Comparison of ENCODE assay signal across 27 cellular contexts in genomic region chr5:90220554-90220953, GRCh38.
"Had no signal": no experiment of that assay in that cellular context is flagged by ENCODE, and none has a peak within 500 bp of the region (broad histone marks: within the 10 kb centered on the region; RNA-seq: fewer than 3 reads in every experiment).

No MANE protein-coding gene starts in this region.

- H3K4me1 Mint-ChIP-seq: naive thymus-derived CD8-positive, alpha-beta T cell; nephron; neural crest cell; stimulated activated memory B cell treated with anti-CD40 and anti-IgM and Interleukin-4, amounts not matched to agents 10 μg/mL and 1 μg/mL and 100 μg/mL, for 72 hours; stimulated activated naive CD8-positive, alpha-beta T cell treated with anti-CD3 and anti-CD28 coated beads, Interleukin-15, amount 100 ng/mL, for 72 hours had no signal

- DNase-seq: kidney glomerular epithelial cell; left cardiac atrium; lower lobe of right lung; mammary epithelial cell; mesenchymal stem cell; naive thymus-derived CD8-positive, alpha-beta T cell; occipital lobe; ovary; right lobe of liver; stimulated activated CD4-positive, alpha-beta T cell treated with anti-CD3 and anti-CD28 coated beads, Interleukin-1b, Interleukin-23, amount 100 ng/mL, for 48 hours; stimulated activated CD4-positive, alpha-beta T cell treated with anti-CD3 and anti-CD28 coated beads, Interleukin-2, amount 100 ng/mL, for 48 hours; stimulated activated CD4-positive, alpha-beta T cell treated with anti-CD3 and anti-CD28 coated beads, Interleukin-4, amount 100 ng/mL, for 4 hours; stimulated activated CD8-positive, alpha-beta memory T cell treated with anti-CD3 and anti-CD28 coated beads, Interleukin-4, amount 100 ng/mL, for 48 hours; stimulated activated naive CD4-positive, alpha-beta T cell treated with Interleukin-2 at 50 U/mL for 16 hours; stimulated activated naive CD8-positive, alpha-beta T cell treated with anti-CD3 and anti-CD28 coated beads, Interleukin-15, amount 100 ng/mL, for 72 hours; substantia nigra; uterus had no signal

- ATAC-seq: left cardiac atrium; left lobe of liver; lower lobe of right lung; naive thymus-derived CD8-positive, alpha-beta T cell; right lobe of liver; stimulated activated memory B cell treated with anti-CD40 and anti-IgM and Interleukin-4, amounts not matched to agents 10 μg/mL and 1 μg/mL and 100 μg/mL, for 72 hours; stimulated activated naive CD8-positive, alpha-beta T cell treated with anti-CD3 and anti-CD28 coated beads, Interleukin-15, amount 100 ng/mL, for 72 hours had no signal

- H3K27ac ChIP-seq: lower lobe of right lung, neutrophil, ovary, right atrium auricular region, right lobe of liver, tibial nerve, uterus had no signal

- H3K4me1 ChIP-seq: lower lobe of right lung, right atrium auricular region, right lobe of liver, tibial nerve, uterus had no signal

- H3K9me3 Mint-ChIP-seq: stimulated activated memory B cell treated with anti-CD40 and anti-IgM and Interleukin-4, amounts not matched to agents 10 μg/mL and 1 μg/mL and 100 μg/mL, for 72 hours; stimulated activated naive CD8-positive, alpha-beta T cell treated with anti-CD3 and anti-CD28 coated beads, Interleukin-15, amount 100 ng/mL, for 72 hours; type B pancreatic cell had no signal

- H3K4me2 ChIP-seq: smooth muscle cell had no signal

- H3K36me3 Mint-ChIP-seq: naive thymus-derived CD8-positive, alpha-beta T cell; stimulated activated memory B cell treated with anti-CD40 and anti-IgM and Interleukin-4, amounts not matched to agents 10 μg/mL and 1 μg/mL and 100 μg/mL, for 72 hours; type B pancreatic cell had no signal

- H3K9me3 ChIP-seq: lower lobe of right lung, neutrophil, ovary, right lobe of liver, tibial nerve, uterus had no signal

- H3K4me3 ChIP-seq: lower lobe of right lung, ovary, right atrium auricular region, right lobe of liver, smooth muscle cell, tibial nerve, uterus had no signal

- H3K27me3 ChIP-seq: neutrophil, ovary, right atrium auricular region, right lobe of liver, tibial nerve, uterus had no signal

- H3K36me3 ChIP-seq: lower lobe of right lung, neutrophil, ovary, right atrium auricular region, right lobe of liver, tibial nerve, uterus had no signal

- H3K4me3 Mint-ChIP-seq: naive thymus-derived CD8-positive, alpha-beta T cell; nephron; neural crest cell; stimulated activated memory B cell treated with anti-CD40 and anti-IgM and Interleukin-4, amounts not matched to agents 10 μg/mL and 1 μg/mL and 100 μg/mL, for 72 hours; stimulated activated naive CD8-positive, alpha-beta T cell treated with anti-CD3 and anti-CD28 coated beads, Interleukin-15, amount 100 ng/mL, for 72 hours; type B pancreatic cell had no signal

- H3K27me3 Mint-ChIP-seq: stimulated activated naive CD8-positive, alpha-beta T cell treated with anti-CD3 and anti-CD28 coated beads, Interleukin-15, amount 100 ng/mL, for 72 hours had no signal

- H3K27ac Mint-ChIP-seq: naive thymus-derived CD8-positive, alpha-beta T cell; nephron; progenitor cell of endocrine pancreas; stimulated activated memory B cell treated with anti-CD40 and anti-IgM and Interleukin-4, amounts not matched to agents 10 μg/mL and 1 μg/mL and 100 μg/mL, for 72 hours; stimulated activated naive CD8-positive, alpha-beta T cell treated with anti-CD3 and anti-CD28 coated beads, Interleukin-15, amount 100 ng/mL, for 72 hours; type B pancreatic cell had no signal
